8 cellular contexts compared by ENCODE assay signal in genomic region chr3:141367038-141367730, GRCh38. TPM values are rescaled to one million over a fixed set of nuclear protein-coding genes. Genes with fewer than 3 reads are reported as not detected.
DNase-seq lines count a peak whose midpoint lies in the region; ATAC-seq lines count a peak whose summit lies in the region.

No MANE protein-coding gene starts in this region.

- CTCF ChIA-PET in activated CD4-positive, alpha-beta T cell treated with anti-CD3 and anti-CD28 coated beads, Interleukin-2, amount 10 ng/mL, durations not matched to agents 7 days and 5 days (lab: Charles Lee), result interaction anchor here (1.7 kb wide), 1 partner anchor 58 kb away, joined by 4 read pairs; no protein-coding TSS in a partner anchor

- DNase-seq in stimulated activated naive CD8-positive, alpha-beta T cell treated with anti-CD3 and anti-CD28 coated beads, Interleukin-15, amount 100 ng/mL, for 72 hours, result no peak
- DNase-seq in caudate nucleus (lab: John Stamatoyannopoulos, UW), result no peak
- no peak for DNase-seq in anterior cingulate cortex (lab: John Stamatoyannopoulos, UW)
- DNase-seq in ecto neural progenitor cell (ENCODE audit: low spot score), result no peak
- DNase-seq in activated CD4-positive, alpha-beta T cell treated with anti-CD3 and anti-CD28 coated beads, Interleukin-2, amount 10 ng/mL, durations not matched to agents 7 days and 5 days, result no peak

- peaks cover 31% of the 10 kb centered on the region for H3K4me1 Mint-ChIP-seq in stimulated activated naive CD8-positive, alpha-beta T cell treated with anti-CD3 and anti-CD28 coated beads, Interleukin-15, Interleukin-2, amounts not matched to agents 100 ng/mL and 50 ng/mL, for 24 hours (ENCODE audit: low read depth)
- H3K4me1 Mint-ChIP-seq in stimulated activated naive CD8-positive, alpha-beta T cell treated with anti-CD3 and anti-CD28 coated beads, Interleukin-15, amount 100 ng/mL, for 72 hours, result peaks cover 18% of the 10 kb centered on the region
- peaks cover 12% of the 10 kb centered on the region for H3K4me1 Mint-ChIP-seq in activated CD4-positive, alpha-beta T cell treated with anti-CD3 and anti-CD28 coated beads, Interleukin-2, amount 10 ng/mL, durations not matched to agents 7 days and 5 days

- H3K27ac Mint-ChIP-seq in stimulated activated naive CD8-positive, alpha-beta T cell treated with anti-CD3 and anti-CD28 coated beads, Interleukin-15, Interleukin-2, amounts not matched to agents 100 ng/mL and 50 ng/mL, for 24 hours, result peak overlapping the region; percentile 47
- peak overlapping the region in 1 of 2 donors; percentile 42 for H3K27ac Mint-ChIP-seq in stimulated activated naive CD8-positive, alpha-beta T cell treated with anti-CD3 and anti-CD28 coated beads, Interleukin-15, amount 100 ng/mL, for 72 hours
- no peak overlapping the region for H3K27ac Mint-ChIP-seq in activated CD4-positive, alpha-beta T cell treated with anti-CD3 and anti-CD28 coated beads, Interleukin-2, amount 10 ng/mL, durations not matched to agents 7 days and 5 days

- H3K27me3 ChIP-seq in mucosa of rectum (ENCODE audit: control insufficient read depth in 2 of 2, insufficient read depth in 2 of 2, low read length in 2 of 2), result no peaks in the 10 kb centered on the region

- ATAC-seq in stimulated activated naive CD8-positive, alpha-beta T cell treated with anti-CD3 and anti-CD28 coated beads, Interleukin-15, amount 100 ng/mL, for 72 hours, result no peak
- no peak for ATAC-seq in GM18502 (IDR thresholded peaks at IDR 0.05; ENCODE audit: poor library complexity, unreplicated experiment)

- peak overlapping the region; percentile 69 to 82 for H3K9ac ChIP-seq in mucosa of rectum (ENCODE audit: low read depth in 1 of 2, low read length in 2 of 2)

- H3K27ac ChIP-seq in caudate nucleus (ENCODE audit: low read depth, low read length), result peak overlapping the region; percentile 98
- peak overlapping the region; percentile 90 to 94 for H3K27ac ChIP-seq in mucosa of rectum (ENCODE audit: low read depth in 2 of 2, low read length in 2 of 2)

- H3K9me3 Mint-ChIP-seq in stimulated activated naive CD8-positive, alpha-beta T cell treated with anti-CD3 and anti-CD28 coated beads, Interleukin-15, Interleukin-2, amounts not matched to agents 100 ng/mL and 50 ng/mL, for 24 hours, result no peaks in the 10 kb centered on the region
- no peaks in the 10 kb centered on the region for H3K9me3 Mint-ChIP-seq in stimulated activated naive CD8-positive, alpha-beta T cell treated with anti-CD3 and anti-CD28 coated beads, Interleukin-15, amount 100 ng/mL, for 72 hours
- H3K9me3 Mint-ChIP-seq in activated CD4-positive, alpha-beta T cell treated with anti-CD3 and anti-CD28 coated beads, Interleukin-2, amount 10 ng/mL, durations not matched to agents 7 days and 5 days, result peaks cover 6% of the 10 kb centered on the region

- H3K27me3 Mint-ChIP-seq in stimulated activated naive CD8-positive, alpha-beta T cell treated with anti-CD3 and anti-CD28 coated beads, Interleukin-15, Interleukin-2, amounts not matched to agents 100 ng/mL and 50 ng/mL, for 24 hours, result peaks cover 4% of the 10 kb centered on the region
- H3K27me3 Mint-ChIP-seq in stimulated activated naive CD8-positive, alpha-beta T cell treated with anti-CD3 and anti-CD28 coated beads, Interleukin-15, amount 100 ng/mL, for 72 hours, result no peaks in the 10 kb centered on the region
- peaks cover 2% of the 10 kb centered on the region for H3K27me3 Mint-ChIP-seq in activated CD4-positive, alpha-beta T cell treated with anti-CD3 and anti-CD28 coated beads, Interleukin-2, amount 10 ng/mL, durations not matched to agents 7 days and 5 days

- no peak overlapping the region for H3K4me3 ChIP-seq in mucosa of rectum (ENCODE audit: low read length in 2 of 2)

- no peaks in the 10 kb centered on the region for H3K9me3 ChIP-seq in mucosa of rectum (ENCODE audit: control insufficient read depth in 2 of 2, low read length in 2 of 2)

- no peaks in the 10 kb centered on the region for H3K36me3 ChIP-seq in mucosa of rectum (ENCODE audit: control insufficient read depth in 2 of 2, insufficient read depth in 2 of 2, low read length in 2 of 2)

- no peaks in the 10 kb centered on the region for H3K36me3 Mint-ChIP-seq in stimulated activated naive CD8-positive, alpha-beta T cell treated with anti-CD3 and anti-CD28 coated beads, Interleukin-15, Interleukin-2, amounts not matched to agents 100 ng/mL and 50 ng/mL, for 24 hours (ENCODE audit: low read depth)
- no peaks in the 10 kb centered on the region for H3K36me3 Mint-ChIP-seq in activated CD4-positive, alpha-beta T cell treated with anti-CD3 and anti-CD28 coated beads, Interleukin-2, amount 10 ng/mL, durations not matched to agents 7 days and 5 days (ENCODE audit: low read depth)

- H3K4me1 ChIP-seq in mucosa of rectum (ENCODE audit: control insufficient read depth in 2 of 2, insufficient read depth in 2 of 2, low read length in 2 of 2), result peaks cover 16 to 38% of the 10 kb centered on the region in 2 donors

- H3K4me3 Mint-ChIP-seq in stimulated activated naive CD8-positive, alpha-beta T cell treated with anti-CD3 and anti-CD28 coated beads, Interleukin-15, Interleukin-2, amounts not matched to agents 100 ng/mL and 50 ng/mL, for 24 hours, result no peak overlapping the region
- H3K4me3 Mint-ChIP-seq in stimulated activated naive CD8-positive, alpha-beta T cell treated with anti-CD3 and anti-CD28 coated beads, Interleukin-15, amount 100 ng/mL, for 72 hours, result no peak overlapping the region
- H3K4me3 Mint-ChIP-seq in activated CD4-positive, alpha-beta T cell treated with anti-CD3 and anti-CD28 coated beads, Interleukin-2, amount 10 ng/mL, durations not matched to agents 7 days and 5 days, result no peak overlapping the region

- POLR2A ChIA-PET in activated CD4-positive, alpha-beta T cell treated with anti-CD3 and anti-CD28 coated beads, Interleukin-2, amount 10 ng/mL, durations not matched to agents 7 days and 5 days (lab: Charles Lee), result interaction anchor here (0.6 kb wide), 1 partner anchor 11 kb away, joined by 3 read pairs; no protein-coding TSS in a partner anchor

RNA-seq across cellular contexts. Expression of gene ZBTB38, which starts 1.1 kb away (rescaled TPM):
- total RNA-seq in activated CD4-positive, alpha-beta T cell treated with anti-CD3 and anti-CD28 coated beads, Interleukin-2, amount 10 ng/mL, durations not matched to agents 7 days and 5 days, result 10 to 100 TPM; 20.0 to 26.1 TPM
